Comparison of ENCODE assay signal across 1 cellular context in the genomic region with DNA sequence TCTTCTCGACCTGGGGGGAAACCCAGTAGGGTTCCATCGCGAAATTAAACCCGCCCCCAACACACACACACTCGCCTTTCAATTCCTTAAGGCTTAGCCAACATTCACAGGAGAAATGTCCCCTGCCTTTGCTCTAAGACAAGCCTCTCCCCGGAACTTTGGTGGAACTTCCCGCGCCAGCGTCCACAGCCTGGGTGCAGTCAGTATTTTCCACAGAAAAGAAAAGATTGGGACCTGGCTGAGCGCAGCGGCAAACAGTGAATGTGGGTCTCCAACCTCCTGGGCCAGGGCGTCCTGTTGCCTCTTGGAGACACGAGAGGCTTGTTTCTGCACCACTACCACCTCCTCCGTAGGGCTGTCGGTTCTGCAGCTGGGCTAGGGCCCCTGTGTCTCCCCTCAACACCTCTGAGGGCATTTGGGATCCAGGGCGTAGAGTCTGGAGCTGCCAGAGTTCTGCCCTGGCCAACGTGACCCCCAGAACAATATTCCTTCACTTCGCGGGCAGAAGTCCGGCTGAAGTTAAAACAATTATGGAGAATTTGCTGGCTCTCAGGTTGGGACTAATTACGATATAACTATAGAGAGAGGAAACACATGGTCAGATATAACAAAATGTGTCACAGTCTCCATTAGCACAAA.
TF ChIP-seq lines count a peak whose summit lies in the region.

No MANE protein-coding gene starts in this region.

TF ChIP-seq in GM12878, 131 proteins besides CTCF, POLR2A, EP300 and RAD21:
- TF ChIP-seq, protein P1, sequence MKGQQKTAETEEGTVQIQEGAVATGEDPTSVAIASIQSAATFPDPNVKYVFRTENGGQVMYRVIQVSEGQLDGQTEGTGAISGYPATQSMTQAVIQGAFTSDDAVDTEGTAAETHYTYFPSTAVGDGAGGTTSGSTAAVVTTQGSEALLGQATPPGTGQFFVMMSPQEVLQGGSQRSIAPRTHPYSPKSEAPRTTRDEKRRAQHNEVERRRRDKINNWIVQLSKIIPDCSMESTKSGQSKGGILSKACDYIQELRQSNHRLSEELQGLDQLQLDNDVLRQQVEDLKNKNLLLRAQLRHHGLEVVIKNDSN (IDR thresholded peaks at IDR 0.05; ENCODE audit: borderline replicate concordance, extremely low read length, insufficient read depth, low read depth, low read length) = no peak
- TF ChIP-seq RBBP5 (conservative IDR thresholded peaks at IDR 0.05) = no peak
- no peak for TF ChIP-seq CREM (IDR thresholded peaks at IDR 0.05; ENCODE audit: low read depth)
- TF ChIP-seq MEF2B (IDR thresholded peaks at IDR 0.05; ENCODE audit: partially characterized antibody, poor library complexity, severe bottlenecking) = peak; percentile 8
- no peak for TF ChIP-seq NR2F1 (conservative IDR thresholded peaks at IDR 0.05)
